Comparison of ENCODE assay signal across 19 cellular contexts in the genomic region with DNA sequence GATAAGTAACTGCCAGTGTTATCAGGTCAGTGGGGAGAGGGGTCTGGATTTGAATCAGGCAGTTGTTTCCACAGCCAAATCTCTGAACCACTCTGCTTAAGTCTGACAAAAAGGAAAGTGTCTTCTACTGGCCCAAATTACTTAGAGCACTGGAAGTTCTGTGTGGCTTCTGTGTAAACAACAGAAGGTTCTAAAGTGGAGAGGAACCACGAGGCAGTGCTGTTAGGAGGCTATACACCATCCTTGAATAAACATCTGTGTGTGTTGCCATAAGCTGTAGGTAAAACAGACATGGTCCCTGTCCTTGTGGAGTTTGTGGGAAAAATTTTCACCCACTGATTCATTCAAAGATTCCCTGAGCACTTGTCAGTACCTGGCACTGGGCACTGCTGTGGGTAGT. TPM values are rescaled to one million over a fixed set of nuclear protein-coding genes. Genes with fewer than 3 reads are reported as not detected.
A peak's percentile ranks its signal among the peaks of the same experiment; 100 is the strongest.
DNase-seq lines count a peak whose midpoint lies in the region; ATAC-seq, FAIRE-seq and TF ChIP-seq lines count a peak whose summit lies in the region.
"Had no signal": no experiment of that assay in that cellular context is flagged by ENCODE, and none has a peak within 500 bp of the region (broad histone marks: within the 10 kb centered on the region; RNA-seq: fewer than 3 reads in every experiment).

No MANE protein-coding gene starts in this region.

- no peak for TF ChIP-seq CTCF in chondrocyte (IDR thresholded peaks at IDR 0.05)

- CTCF ChIA-PET in activated CD4-positive, alpha-beta T cell treated with anti-CD3 and anti-CD28 coated beads for 36 hours (lab: Charles Lee), result interaction anchor here (1.3 kb wide), 1 partner anchor 55 kb away, joined by 5 read pairs; no protein-coding TSS in a partner anchor
- CTCF ChIA-PET in activated CD8-positive, alpha-beta T cell treated with anti-CD3 and anti-CD28 coated beads, Interleukin-2, amount 10 ng/mL, durations not matched to agents 7 days and 5 days (lab: Charles Lee), result interaction anchor here (0.9 to 2.3 kb wide), 8 partner anchors 13 to 457 kb away, joined by 3 to 11 read pairs (median 5); partner anchors contain the start of genes GALNT4 and POC1B

- H3K4me1 Mint-ChIP-seq in activated CD4-positive, alpha-beta T cell treated with anti-CD3 and anti-CD28 coated beads for 36 hours, result peaks cover 40% of the 10 kb centered on the region
- H3K4me1 Mint-ChIP-seq in activated CD8-positive, alpha-beta T cell treated with anti-CD3 and anti-CD28 coated beads, Interleukin-2, amount 10 ng/mL, durations not matched to agents 7 days and 5 days (ENCODE audit: low read depth), result peaks cover 61% of the 10 kb centered on the region
- H3K4me1 Mint-ChIP-seq in chondrocyte (ENCODE audit: low read depth), result peaks cover 13% of the 10 kb centered on the region
- H3K4me1 Mint-ChIP-seq: neural progenitor cell had no signal

- H2BK5ac ChIP-seq in mesenchymal stem cell (ENCODE audit: low read depth, low read length, poor library complexity, severe bottlenecking), result no peak overlapping the region

- H3K4me3 Mint-ChIP-seq in activated CD4-positive, alpha-beta T cell treated with anti-CD3 and anti-CD28 coated beads for 36 hours, result no peak overlapping the region
- H3K4me3 Mint-ChIP-seq in activated CD8-positive, alpha-beta T cell treated with anti-CD3 and anti-CD28 coated beads, Interleukin-2, amount 10 ng/mL, durations not matched to agents 7 days and 5 days, result no peak overlapping the region
- H3K4me3 Mint-ChIP-seq in chondrocyte (ENCODE audit: unreplicated experiment), result no peak overlapping the region
- H3K4me3 Mint-ChIP-seq: neural progenitor cell had no signal

- H3K27me3 Mint-ChIP-seq in activated CD4-positive, alpha-beta T cell treated with anti-CD3 and anti-CD28 coated beads for 36 hours, result no peaks in the 10 kb centered on the region
- no peaks in the 10 kb centered on the region for H3K27me3 Mint-ChIP-seq in activated CD8-positive, alpha-beta T cell treated with anti-CD3 and anti-CD28 coated beads, Interleukin-2, amount 10 ng/mL, durations not matched to agents 7 days and 5 days (ENCODE audit: low read depth)
- no peaks in the 10 kb centered on the region for H3K27me3 Mint-ChIP-seq in chondrocyte (ENCODE audit: low read depth)

- H2AFZ ChIP-seq in mesenchymal stem cell (ENCODE audit: low read depth, low read length), result no peak overlapping the region
- H2AFZ ChIP-seq: neural progenitor cell had no signal

- H3K23ac ChIP-seq in mesenchymal stem cell (ENCODE audit: low read length in 2 of 2), result no peak overlapping the region

- no peak for ATAC-seq in activated CD4-positive, alpha-beta T cell treated with anti-CD3 and anti-CD28 coated beads for 36 hours
- peak; percentile 37 for ATAC-seq in activated CD8-positive, alpha-beta T cell treated with anti-CD3 and anti-CD28 coated beads, Interleukin-2, amount 10 ng/mL, durations not matched to agents 7 days and 5 days

- H3K36me3 ChIP-seq in mesenchymal stem cell (ENCODE audit: control insufficient read depth in 1 of 2, insufficient read depth in 2 of 2, low read depth in 1 of 2, low read length in 2 of 2), result no peaks in the 10 kb centered on the region
- H3K36me3 ChIP-seq: neural progenitor cell, suprapubic skin, vagina had no signal

- peak overlapping the region; percentile 59 for H3K27ac Mint-ChIP-seq in activated CD4-positive, alpha-beta T cell treated with anti-CD3 and anti-CD28 coated beads for 36 hours
- H3K27ac Mint-ChIP-seq in activated CD8-positive, alpha-beta T cell treated with anti-CD3 and anti-CD28 coated beads, Interleukin-2, amount 10 ng/mL, durations not matched to agents 7 days and 5 days, result peak overlapping the region; percentile 82
- no peak overlapping the region for H3K27ac Mint-ChIP-seq in chondrocyte (ENCODE audit: unreplicated experiment)
- H3K27ac Mint-ChIP-seq: neural progenitor cell had no signal

- POLR2A ChIA-PET in activated CD4-positive, alpha-beta T cell treated with anti-CD3 and anti-CD28 coated beads for 36 hours (lab: Charles Lee), result no interaction called here
- POLR2A ChIA-PET in activated CD8-positive, alpha-beta T cell treated with anti-CD3 and anti-CD28 coated beads, Interleukin-2, amount 10 ng/mL, durations not matched to agents 7 days and 5 days (lab: Charles Lee), result interaction anchor here (0.8 kb wide), 1 partner anchor 50 kb away, joined by 3 read pairs; no protein-coding TSS in a partner anchor

- 6% methylated on average over 1 of the region's 1 CpG for WGBS in mesenchymal stem cell

- H4K91ac ChIP-seq in mesenchymal stem cell (ENCODE audit: low read length), result no peak overlapping the region

- DNase-seq in activated CD4-positive, alpha-beta T cell treated with anti-CD3 and anti-CD28 coated beads for 36 hours, result no peak
- no peak for DNase-seq in activated CD4-positive, alpha-beta T cell treated with anti-CD3 and anti-CD28 coated beads for 4 hours
- DNase-seq in H54 (ENCODE audit: insufficient read length, low spot score) (no peak), mesenchymal stem cell (peak; percentile 36), chondrocyte (ENCODE audit: low spot score) (no peak), NCI-H748 (lab: John Stamatoyannopoulos, UW; ENCODE audit: unreplicated experiment) (no peak), HK-2 (ENCODE audit: unreplicated experiment) (no peak)
- DNase-seq in activated CD8-positive, alpha-beta T cell treated with anti-CD3 and anti-CD28 coated beads, Interleukin-2, amount 10 ng/mL, durations not matched to agents 7 days and 5 days, result no peak
- DNase-seq: activated CD4-positive, alpha-beta T cell treated with anti-CD3 and anti-CD28 coated beads for 48 hours; midbrain; MV-4-11; NCI-H2081; NCI-H446 treated with DMSO at 0.1 percent for 48 hours had no signal

- no peaks in the 10 kb centered on the region for H3K4me1 ChIP-seq in mesenchymal stem cell (ENCODE audit: control insufficient read depth, insufficient read depth, low read depth, low read length)
- H3K4me1 ChIP-seq: neural progenitor cell, suprapubic skin, vagina had no signal

- no peak overlapping the region for H2BK12ac ChIP-seq in mesenchymal stem cell (ENCODE audit: low read length in 2 of 2)

- no peak overlapping the region for H3K14ac ChIP-seq in mesenchymal stem cell (ENCODE audit: low read length in 2 of 2)

- no peaks in the 10 kb centered on the region for H3K9me3 Mint-ChIP-seq in activated CD4-positive, alpha-beta T cell treated with anti-CD3 and anti-CD28 coated beads for 36 hours (ENCODE audit: low read depth)
- no peaks in the 10 kb centered on the region for H3K9me3 Mint-ChIP-seq in activated CD8-positive, alpha-beta T cell treated with anti-CD3 and anti-CD28 coated beads, Interleukin-2, amount 10 ng/mL, durations not matched to agents 7 days and 5 days (ENCODE audit: insufficient read depth)
- no peaks in the 10 kb centered on the region for H3K9me3 Mint-ChIP-seq in chondrocyte (ENCODE audit: low read depth)
- H3K9me3 Mint-ChIP-seq: neural progenitor cell had no signal

- H3K27me3 ChIP-seq in mesenchymal stem cell (ENCODE audit: control insufficient read depth in 1 of 2, insufficient read depth in 1 of 2, low read length in 2 of 2), result no peaks in the 10 kb centered on the region
- H3K27me3 ChIP-seq: BLaER1 treated with 17β-estradiol and CSF1 and Interleukin-3, amounts not matched to agents 10 nM and 100 nM; neural progenitor cell; suprapubic skin; vagina had no signal

- no peak overlapping the region for H3K4me2 ChIP-seq in mesenchymal stem cell (ENCODE audit: low read length, poor library complexity, severe bottlenecking)
- H3K4me2 ChIP-seq: BLaER1 treated with 17β-estradiol and CSF1 and Interleukin-3, amounts not matched to agents 10 nM and 100 nM; neural progenitor cell had no signal

- no peak overlapping the region for H4K8ac ChIP-seq in mesenchymal stem cell (ENCODE audit: low read length)

- H2BK120ac ChIP-seq in mesenchymal stem cell (ENCODE audit: low read depth, low read length), result no peak overlapping the region

- FAIRE-seq in H54 (lab: Jason Lieb, UNC), result peak; percentile 96
- FAIRE-seq: frontal cortex, GM12892 had no signal

- H3K79me1 ChIP-seq in mesenchymal stem cell (replicated peaks; ENCODE audit: low read length, poor library complexity, severe bottlenecking), result peaks cover 1% of the 10 kb centered on the region

- no peak overlapping the region for H3K4ac ChIP-seq in mesenchymal stem cell (ENCODE audit: low read depth in 1 of 2, low read length in 2 of 2)

- no peak overlapping the region for H3K18ac ChIP-seq in mesenchymal stem cell (ENCODE audit: low read depth in 1 of 2, low read length in 2 of 2)

- no peak overlapping the region for H3K9ac ChIP-seq in mesenchymal stem cell (ENCODE audit: low read length)
- H3K9ac ChIP-seq: BLaER1 treated with 17β-estradiol and CSF1 and Interleukin-3, amounts not matched to agents 10 nM and 100 nM; neural progenitor cell had no signal

- H2BK15ac ChIP-seq in mesenchymal stem cell (ENCODE audit: low read depth, poor library complexity, severe bottlenecking), result no peak overlapping the region

- intact Hi-C loops in activated CD4-positive, alpha-beta T cell treated with anti-CD3 and anti-CD28 coated beads for 36 hours (cut with DNase I, micrococcal nuclease), result no loop called here

- H3K27ac ChIP-seq in mesenchymal stem cell (ENCODE audit: low read length, poor library complexity, severe bottlenecking), result no peak overlapping the region
- H3K27ac ChIP-seq: BLaER1 treated with 17β-estradiol and CSF1 and Interleukin-3, amounts not matched to agents 10 nM and 100 nM; neural progenitor cell; suprapubic skin; vagina had no signal

- no peaks in the 10 kb centered on the region for H3K36me3 Mint-ChIP-seq in activated CD4-positive, alpha-beta T cell treated with anti-CD3 and anti-CD28 coated beads for 36 hours (ENCODE audit: low read depth)
- peaks cover 32% of the 10 kb centered on the region for H3K36me3 Mint-ChIP-seq in activated CD8-positive, alpha-beta T cell treated with anti-CD3 and anti-CD28 coated beads, Interleukin-2, amount 10 ng/mL, durations not matched to agents 7 days and 5 days (ENCODE audit: low read depth)
- H3K36me3 Mint-ChIP-seq in chondrocyte (ENCODE audit: low read depth), result peaks cover 1% of the 10 kb centered on the region
- H3K36me3 Mint-ChIP-seq: neural progenitor cell had no signal

- TF ChIP-seq POLR2A in H54 (IDR thresholded peaks at IDR 0.05; ENCODE audit: low read depth, low read length), result no peak

- no peaks in the 10 kb centered on the region for H3K9me3 ChIP-seq in mesenchymal stem cell (ENCODE audit: control insufficient read depth, low read length)
- H3K9me3 ChIP-seq: BLaER1 treated with 17β-estradiol and CSF1 and Interleukin-3, amounts not matched to agents 10 nM and 100 nM; suprapubic skin; vagina had no signal

- H2AK5ac ChIP-seq in mesenchymal stem cell (ENCODE audit: low read length, severe bottlenecking), result no peak overlapping the region

- no peak overlapping the region for H3K4me3 ChIP-seq in mesenchymal stem cell (ENCODE audit: insufficient read depth in 1 of 2, low read depth in 1 of 2, low read length in 2 of 2)
- H3K4me3 ChIP-seq: BLaER1 treated with 17β-estradiol and CSF1 and Interleukin-3, amounts not matched to agents 10 nM and 100 nM; neural progenitor cell; suprapubic skin; vagina had no signal

RNA-seq across cellular contexts. Expression of gene GALNT4, which starts 50.0 kb away (rescaled TPM):
- total RNA-seq in activated CD4-positive, alpha-beta T cell treated with anti-CD3 and anti-CD28 coated beads for 36 hours, result 1 to 10 TPM; 3.0 to 4.6 TPM
- 10 to 100 TPM; 15.4 to 16.6 TPM for total RNA-seq in activated CD8-positive, alpha-beta T cell treated with anti-CD3 and anti-CD28 coated beads, Interleukin-2, amount 10 ng/mL, durations not matched to agents 7 days and 5 days
- 4.8 TPM for polyA plus RNA-seq in mesenchymal stem cell (2013, experiment 1 of 2)
- 4.8 TPM for polyA plus RNA-seq in mesenchymal stem cell (2013, experiment 2 of 2)
- 3.6 to 4.9 TPM (median 3.9 TPM) in 3 replicates for total RNA-seq in chondrocyte

RNA-seq across cellular contexts. Expression of gene POC1B, which starts 51.2 kb away (rescaled TPM):
- total RNA-seq in activated CD4-positive, alpha-beta T cell treated with anti-CD3 and anti-CD28 coated beads for 36 hours, result 10 to 100 TPM; 31.1 to 47.5 TPM
- total RNA-seq in activated CD8-positive, alpha-beta T cell treated with anti-CD3 and anti-CD28 coated beads, Interleukin-2, amount 10 ng/mL, durations not matched to agents 7 days and 5 days, result 10 to 100 TPM; 47.7 to 49.4 TPM
- polyA plus RNA-seq in mesenchymal stem cell (2013, experiment 1 of 2), result 6.7 TPM
- polyA plus RNA-seq in mesenchymal stem cell (2013, experiment 2 of 2), result 6.9 TPM
- total RNA-seq in chondrocyte, result 10.4 to 12.2 TPM (median 11.0 TPM) in 3 replicates
